ENCODE assay signal across 7 cellular contexts in genomic region chr9:136721339-136722092, GRCh38. TPM values are rescaled to one million over a fixed set of nuclear protein-coding genes. Genes with fewer than 3 reads are reported as not detected.
DNase-seq lines count a peak whose midpoint lies in the region; ATAC-seq and TF ChIP-seq lines count a peak whose summit lies in the region.
"Had no signal": no experiment of that assay in that cellular context is flagged by ENCODE, and none has a peak within 500 bp of the region (broad histone marks: within the 10 kb centered on the region; RNA-seq: fewer than 3 reads in every experiment).

No MANE protein-coding gene starts in this region.

- no peak overlapping the region for H3K4me3 ChIP-seq in fibroblast of the aortic adventitia (ENCODE audit: low read depth, low read length)

- TF ChIP-seq CTCF in fibroblast of the aortic adventitia (IDR thresholded peaks at IDR 0.05; ENCODE audit: insufficient read depth, low read length) = no peak

- DNase-seq in AG20443 (ENCODE audit: low spot score) = peak; percentile 83
- DNase-seq in M059J (ENCODE audit: low read depth) = peak; percentile 57
- DNase-seq in fibroblast of the aortic adventitia (ENCODE audit: low read depth) = peak; percentile 66
- no peak for DNase-seq in NCI-H2029 (lab: John Stamatoyannopoulos, UW)
- no peak for DNase-seq in NOMO-1 treated with dmso at 0.1 percent for 144 hours (lab: John Stamatoyannopoulos, UW; ENCODE audit: unreplicated experiment)

- no peak for ATAC-seq in HG02840 (IDR thresholded peaks at IDR 0.05; ENCODE audit: low FRiP score, unreplicated experiment)

RNA-seq across cellular contexts. Expression of gene DIPK1B, which starts 9.1 kb away (rescaled TPM):
- 1.5 and 1.6 TPM in 2 replicates for total RNA-seq in M059J (2014; rRNA removed; shearing (Covaris generic))
- total RNA-seq in fibroblast of the aortic adventitia (ENCODE audit: low replicate concordance) = 0.45 and 0.98 TPM in 2 replicates

RNA-seq across cellular contexts. Expression of gene LCN10, which starts 21.2 kb away (rescaled TPM):
- not detected in 2 replicates for total RNA-seq in M059J (2014; rRNA removed; shearing (Covaris generic))
- total RNA-seq in fibroblast of the aortic adventitia (ENCODE audit: low replicate concordance) = not detected in 2 replicates

RNA-seq across cellular contexts. Expression of gene LCN6, which starts 26.8 kb away (rescaled TPM):
- total RNA-seq in M059J (2014; rRNA removed; shearing (Covaris generic)) = not detected in 2 replicates
- total RNA-seq in fibroblast of the aortic adventitia (ENCODE audit: low replicate concordance) = not detected in 2 replicates
- total RNA-seq: T-helper 2 cell treated with Interferon-gamma antibody and Interleukin-4, amounts not matched to agents 100 ng/mL and 5 ng/mL, for 36 hours had no signal

RNA-seq across cellular contexts. Expression of gene AGPAT2, which starts 34.3 kb away (rescaled TPM):
- 47.9 and 55.7 TPM in 2 replicates for total RNA-seq in M059J (2014; rRNA removed; shearing (Covaris generic))
- total RNA-seq in fibroblast of the aortic adventitia (ENCODE audit: low replicate concordance) = 6.2 and 29.0 TPM in 2 replicates

RNA-seq across cellular contexts. Expression of gene LCN8, which starts 36.5 kb away (rescaled TPM):
- not detected in 2 replicates for total RNA-seq in M059J (2014; rRNA removed; shearing (Covaris generic))
- total RNA-seq in fibroblast of the aortic adventitia (ENCODE audit: low replicate concordance) = not detected in 2 replicates
- total RNA-seq: T-helper 2 cell treated with Interferon-gamma antibody and Interleukin-4, amounts not matched to agents 100 ng/mL and 5 ng/mL, for 36 hours had no signal

Comparison
In these comparisons a context has a peak if more than half of its experiments do, and no peak if none do; other contexts are left out.
1. DNase-seq: peak in AG20443 (single experiment), M059J (single experiment) and fibroblast of the aortic adventitia (single experiment); none in NCI-H2029 (single experiment) and NOMO-1 treated with dmso at 0.1 percent for 144 hours (single experiment).